23 cellular contexts compared by ENCODE assay signal in genomic region chr5:168147536-168148460, GRCh38.
DNase-seq lines count a peak whose midpoint lies in the region; ATAC-seq and TF ChIP-seq lines count a peak whose summit lies in the region.
"Had no signal": no experiment of that assay in that cellular context is flagged by ENCODE, and none has a peak within 500 bp of the region (broad histone marks: within the 10 kb centered on the region; RNA-seq: fewer than 3 reads in every experiment).

No MANE protein-coding gene starts in this region.

- H2AFZ ChIP-seq in GM23338 (0 out of 2 replicates have a peak overlapping the region, but pooled peaks have one; percentile 34), neural cell (ENCODE audit: low read depth, low read length) (no peak overlapping the region), GM23248 (no peak overlapping the region)

- H3K4me1 Mint-ChIP-seq in GM23338: peaks cover 14% of the 10 kb centered on the region
- peaks cover 22% of the 10 kb centered on the region for H3K4me1 Mint-ChIP-seq in glutamatergic neuron (ENCODE audit: low read depth, unreplicated experiment)
- no peaks in the 10 kb centered on the region for H3K4me1 Mint-ChIP-seq in activated T-helper 17 cell treated with anti-CD3 and anti-CD28 coated beads, Interleukin-2, amount 50 U/mL, for 72 hours
- H3K4me1 Mint-ChIP-seq: B cell had no signal

- H3K9ac ChIP-seq in neural cell (ENCODE audit: low read length): no peak overlapping the region
- no peak overlapping the region for H3K9ac ChIP-seq in GM23248

- ATAC-seq in GM23338: no peak
- no peak for ATAC-seq in activated T-helper 17 cell treated with anti-CD3 and anti-CD28 coated beads, Interleukin-2, amount 50 U/mL, for 72 hours (replicated peaks)
- no peak for ATAC-seq in left colon
- ATAC-seq: CD8-positive, alpha-beta T cell; PC-3 had no signal

- no peaks in the 10 kb centered on the region for H4K20me1 ChIP-seq in GM23338 (replicated peaks; ENCODE audit: insufficient read depth)
- H4K20me1 ChIP-seq in neural cell (ENCODE audit: insufficient read depth): no peaks in the 10 kb centered on the region
- no peaks in the 10 kb centered on the region for H4K20me1 ChIP-seq in GM23248 (ENCODE audit: insufficient read depth)

- no peaks in the 10 kb centered on the region for H3K9me3 ChIP-seq in neural cell (ENCODE audit: low read length)
- H3K9me3 ChIP-seq in GM23248 (ENCODE audit: low read depth): no peaks in the 10 kb centered on the region
- H3K9me3 ChIP-seq: Caco-2, SJSA1 had no signal

- H3F3A ChIP-seq in GM23338 (replicated peaks; ENCODE audit: low read depth) (no peaks in the 10 kb centered on the region), neural cell (ENCODE audit: insufficient read depth, low read length, poor library complexity, severe bottlenecking) (no peaks in the 10 kb centered on the region), GM23248 (ENCODE audit: insufficient read depth) (peaks cover 7% of the 10 kb centered on the region; the same call in 1 of the 2 replicates)

- H3K27me3 ChIP-seq in GM23338 (ENCODE audit: insufficient read depth) (no peaks in the 10 kb centered on the region), neural cell (ENCODE audit: insufficient read depth, low read depth, low read length) (peaks cover 3% of the 10 kb centered on the region), GM23248 (replicated peaks; ENCODE audit: insufficient read depth) (no peaks in the 10 kb centered on the region)
- H3K27me3 ChIP-seq: SJSA1 had no signal

- TF ChIP-seq CTCF in AG10803 (conservative IDR thresholded peaks at IDR 0.05; ENCODE audit: low read length) (no peak), GM23338 (conservative IDR thresholded peaks at IDR 0.05; ENCODE audit: low read depth in 2 of 2) (no peak), glutamatergic neuron (IDR thresholded peaks at IDR 0.05; ENCODE audit: partially characterized antibody, unreplicated experiment) (no peak), neural cell (IDR thresholded peaks at IDR 0.05; ENCODE audit: poor library complexity, severe bottlenecking) (no peak), foreskin fibroblast (IDR thresholded peaks at IDR 0.05; ENCODE audit: low read depth, low read length) (no peak)

- H3K27me3 Mint-ChIP-seq in GM23338 (ENCODE audit: insufficient read depth, low read depth, poor library complexity): no peaks in the 10 kb centered on the region
- no peaks in the 10 kb centered on the region for H3K27me3 Mint-ChIP-seq in glutamatergic neuron (ENCODE audit: unreplicated experiment)
- H3K27me3 Mint-ChIP-seq in activated T-helper 17 cell treated with anti-CD3 and anti-CD28 coated beads, Interleukin-2, amount 50 U/mL, for 72 hours: peaks cover 30% of the 10 kb centered on the region
- H3K27me3 Mint-ChIP-seq: B cell had no signal

- intact Hi-C loops in left colon (cut with DNase I, micrococcal nuclease): no loop called here

- H3K36me3 ChIP-seq in GM23338 (ENCODE audit: insufficient read depth) (no peaks in the 10 kb centered on the region), neural cell (ENCODE audit: insufficient read depth, low read length) (no peaks in the 10 kb centered on the region), GM23248 (ENCODE audit: low read depth) (no peaks in the 10 kb centered on the region; the same call in 1 of the 2 replicates)
- H3K36me3 ChIP-seq: SJSA1 had no signal

- H3K36me3 Mint-ChIP-seq in GM23338 (ENCODE audit: low read depth) (no peaks in the 10 kb centered on the region), glutamatergic neuron (ENCODE audit: unreplicated experiment) (no peaks in the 10 kb centered on the region)
- H3K36me3 Mint-ChIP-seq in activated T-helper 17 cell treated with anti-CD3 and anti-CD28 coated beads, Interleukin-2, amount 50 U/mL, for 72 hours (ENCODE audit: low read depth): no peaks in the 10 kb centered on the region
- H3K36me3 Mint-ChIP-seq: CD8-positive, alpha-beta T cell had no signal

- H3K9me2 ChIP-seq in GM23338 (ENCODE audit: insufficient read depth): 0 out of 2 replicates have a peak, but pooled peaks cover 4% of the 10 kb centered on the region
- no peaks in the 10 kb centered on the region for H3K9me2 ChIP-seq in neural cell (ENCODE audit: insufficient read depth, low read length)
- H3K9me2 ChIP-seq in GM23248 (ENCODE audit: insufficient read depth): no peaks in the 10 kb centered on the region

- no peak for TF ChIP-seq EP300 in neural cell (conservative IDR thresholded peaks at IDR 0.05; ENCODE audit: poor library complexity, severe bottlenecking)

- H3K4me2 ChIP-seq in GM23338 (no peak overlapping the region), neural cell (ENCODE audit: low read length) (no peak overlapping the region), GM23248 (ENCODE audit: unreplicated experiment) (no peak overlapping the region)

- H3K79me2 ChIP-seq in GM23338 (replicated peaks; ENCODE audit: insufficient read depth) (no peaks in the 10 kb centered on the region), neural cell (replicated peaks; ENCODE audit: insufficient read depth, low read length) (no peaks in the 10 kb centered on the region), GM23248 (ENCODE audit: insufficient read depth) (no peaks in the 10 kb centered on the region; the same call in 1 of the 2 replicates)

- no peak for TF ChIP-seq RAD21 in neural cell (conservative IDR thresholded peaks at IDR 0.05)

- H3K4me3 Mint-ChIP-seq in GM23338: no peak overlapping the region
- H3K4me3 Mint-ChIP-seq in glutamatergic neuron (ENCODE audit: unreplicated experiment): no peak overlapping the region
- no peak overlapping the region for H3K4me3 Mint-ChIP-seq in activated T-helper 17 cell treated with anti-CD3 and anti-CD28 coated beads, Interleukin-2, amount 50 U/mL, for 72 hours
- H3K4me3 Mint-ChIP-seq: B cell; CD8-positive, alpha-beta T cell had no signal

- 56 to 63% methylated on average over 10 of the region's 10 CpGs for WGBS in GM23248 (ENCODE audit: low coverage in 1 of 2, low lambda C conversion rate in 2 of 2, missing lambda C conversion rate in 2 of 2), 2 experiments

- no peak overlapping the region for H3K4me3 ChIP-seq in AG10803 (ENCODE audit: low read length)
- H3K4me3 ChIP-seq in GM23338: no peak overlapping the region
- peak overlapping the region; percentile 16 for H3K4me3 ChIP-seq in neural cell (ENCODE audit: low read length)
- no peak overlapping the region for H3K4me3 ChIP-seq in GM23248
- no peak overlapping the region for H3K4me3 ChIP-seq in foreskin fibroblast (ENCODE audit: low read depth in 1 of 2, low read length in 2 of 2)
- H3K4me3 ChIP-seq: SJSA1 had no signal

- in situ Hi-C loops in GM23248 (cut with MboI): no loop called here

- DNase-seq in AG10803 (ENCODE audit: low read depth) (peak; percentile 20), GM23338 (ENCODE audit: low spot score) (no peak), glutamatergic neuron (no peak), left colon (no peak), GM23248 (no peak), foreskin fibroblast (no peak)
- DNase-seq: Caco-2; CD8-positive, alpha-beta T cell; DMS79 treated with DMSO at 0.1 percent for 48 hours; GF-D8; NCI-H1092; NCI-H1417 treated with DMSO at 0.1 percent for 48 hours; NCI-H1694 treated with DMSO at 0.1 percent for 48 hours; NCI-H2081; NCI-H524; NCI-H748 treated with DMSO at 0.1 percent for 48 hours; NK-92 treated with Interleukin-12 subunit alpha and Interleukin-12 subunit beta, amount 100 ng/mL, for 24 hours; PC-3 had no signal

- no peaks in the 10 kb centered on the region; the same call in 2 of the 3 replicates for H3K9me3 Mint-ChIP-seq in GM23338
- peaks cover 5% of the 10 kb centered on the region for H3K9me3 Mint-ChIP-seq in glutamatergic neuron (ENCODE audit: unreplicated experiment)
- H3K9me3 Mint-ChIP-seq in activated T-helper 17 cell treated with anti-CD3 and anti-CD28 coated beads, Interleukin-2, amount 50 U/mL, for 72 hours: no peaks in the 10 kb centered on the region
- H3K9me3 Mint-ChIP-seq: CD8-positive, alpha-beta T cell had no signal

- H3K4me1 ChIP-seq in GM23338 (ENCODE audit: insufficient read depth) (peaks cover 16% of the 10 kb centered on the region), GM23248 (ENCODE audit: insufficient read depth) (peaks cover 5% of the 10 kb centered on the region; the same call in 1 of the 2 replicates)
- H3K4me1 ChIP-seq: Caco-2, SJSA1 had no signal

- H3K27ac Mint-ChIP-seq in GM23338 (no peak overlapping the region), glutamatergic neuron (ENCODE audit: unreplicated experiment) (peak overlapping the region; percentile 54)
- no peak overlapping the region for H3K27ac Mint-ChIP-seq in activated T-helper 17 cell treated with anti-CD3 and anti-CD28 coated beads, Interleukin-2, amount 50 U/mL, for 72 hours
- H3K27ac Mint-ChIP-seq: B cell; CD8-positive, alpha-beta T cell had no signal

- H3K27ac ChIP-seq in GM23338 (ENCODE audit: low read depth) (no peak overlapping the region), neural cell (ENCODE audit: low read length) (no peak overlapping the region), GM23248 (no peak overlapping the region)
- H3K27ac ChIP-seq: C4-2B, SJSA1 had no signal

TF ChIP-seq in neural cell, 6 proteins besides CTCF, POLR2A, EP300 and RAD21:
- TF ChIP-seq REST (IDR thresholded peaks at IDR 0.05; ENCODE audit: borderline replicate concordance) (peak; percentile 53), TAF1 (IDR thresholded peaks at IDR 0.05; ENCODE audit: low read depth) (no peak), EZH2 (IDR thresholded peaks at IDR 0.05; ENCODE audit: borderline replicate concordance, insufficient read depth, low read length, poor library complexity, severe bottlenecking) (no peak), POLR2AphosphoS5 (IDR thresholded peaks at IDR 0.05) (peak; percentile 13)
TF ChIP-seq in neural cell: peak in this region for 2.
